28 cellular contexts compared by ENCODE assay signal in genomic region chr18:80026363-80026762, GRCh38.
"Had no signal": no experiment of that assay in that cellular context is flagged by ENCODE, and none has a peak within 500 bp of the region (broad histone marks: within the 10 kb centered on the region; RNA-seq: fewer than 3 reads in every experiment).

No MANE protein-coding gene starts in this region.

- H3K4me1 Mint-ChIP-seq: stimulated activated effector memory CD8-positive, alpha-beta T cell treated with anti-CD3 and anti-CD28 coated beads, Interleukin-12 subunit alpha, Interleukin-12 subunit beta, amount 100 ng/mL, for 72 hours; stimulated activated memory B cell treated with anti-CD40 and anti-IgM and Interleukin-4, amounts not matched to agents 10 μg/mL and 1 μg/mL and 100 μg/mL, for 72 hours; stimulated activated naive B cell treated with anti-CD40 and anti-IgM and Interleukin-4, amounts not matched to agents 10 μg/mL and 1 μg/mL and 100 μg/mL, for 72 hours; stimulated activated naive CD8-positive, alpha-beta T cell treated with anti-CD3 and anti-CD28 coated beads, Interleukin-15, amount 100 ng/mL, for 72 hours had no signal

- ATAC-seq: stimulated activated effector memory CD8-positive, alpha-beta T cell treated with anti-CD3 and anti-CD28 coated beads, Interleukin-12 subunit alpha, Interleukin-12 subunit beta, amount 100 ng/mL, for 72 hours; stimulated activated memory B cell treated with anti-CD40 and anti-IgM and Interleukin-4, amounts not matched to agents 10 μg/mL and 1 μg/mL and 100 μg/mL, for 72 hours; stimulated activated naive B cell treated with anti-CD40 and anti-IgM and Interleukin-4, amounts not matched to agents 10 μg/mL and 1 μg/mL and 100 μg/mL, for 72 hours; stimulated activated naive CD8-positive, alpha-beta T cell treated with anti-CD3 and anti-CD28 coated beads, Interleukin-15, amount 100 ng/mL, for 72 hours; stimulated activated naive CD8-positive, alpha-beta T cell treated with anti-CD3 and anti-CD28 coated beads, Interleukin-15, Interleukin-2, amounts not matched to agents 100 U/mL and 50 U/mL, for 24 hours; upper lobe of right lung had no signal

- H3K27me3 ChIP-seq: stomach, suprapubic skin, testis, thyroid gland, tibial artery, tibial nerve, transverse colon, upper lobe of left lung, upper lobe of right lung, uterus, vagina had no signal

- H3K4me1 ChIP-seq: stomach, suprapubic skin, testis, thyroid gland, tibial artery, tibial nerve, transverse colon, upper lobe of left lung, upper lobe of right lung, uterus, vagina had no signal

- H3K27me3 Mint-ChIP-seq: stimulated activated memory B cell treated with anti-CD40 and anti-IgM and Interleukin-4, amounts not matched to agents 10 μg/mL and 1 μg/mL and 100 μg/mL, for 72 hours; stimulated activated naive B cell treated with anti-CD40 and anti-IgM and Interleukin-4, amounts not matched to agents 10 μg/mL and 1 μg/mL and 100 μg/mL, for 72 hours; stimulated activated naive CD8-positive, alpha-beta T cell treated with anti-CD3 and anti-CD28 coated beads, Interleukin-15, amount 100 ng/mL, for 72 hours; stimulated activated naive CD8-positive, alpha-beta T cell treated with anti-CD3 and anti-CD28 coated beads, Interleukin-15, Interleukin-2, amounts not matched to agents 100 ng/mL and 50 ng/mL, for 24 hours; type B pancreatic cell had no signal

- DNase-seq: stimulated activated CD4-positive, alpha-beta T cell treated with anti-CD3 and anti-CD28 coated beads, Interleukin-2, amount 100 ng/mL, for 48 hours; stimulated activated CD4-positive, alpha-beta T cell treated with anti-CD3 and anti-CD28 coated beads, Interleukin-4, amount 100 ng/mL, for 1 hour; stimulated activated CD4-positive, alpha-beta T cell treated with anti-CD3 and anti-CD28 coated beads, Interleukin-4, amount 100 ng/mL, for 24 hours; stimulated activated CD4-positive, alpha-beta T cell treated with anti-CD3 and anti-CD28 coated beads, Interleukin-4, amount 100 ng/mL, for 4 hours; stimulated activated CD8-positive, alpha-beta memory T cell treated with anti-CD3 and anti-CD28 coated beads, Interleukin-4, amount 100 ng/mL, for 48 hours; stimulated activated naive B cell treated with anti-CD40 and anti-IgM and Interleukin-4, amounts not matched to agents 10 μg/mL and 1 μg/mL and 100 μg/mL, for 72 hours; stimulated activated naive CD4-positive, alpha-beta T cell; stimulated activated naive CD4-positive, alpha-beta T cell treated with Interleukin-2 at 50 U/mL for 16 hours; stimulated activated naive CD8-positive, alpha-beta T cell treated with anti-CD3 and anti-CD28 coated beads, Interleukin-15, amount 100 ng/mL, for 72 hours; stimulated activated naive CD8-positive, alpha-beta T cell treated with anti-CD3 and anti-CD28 coated beads, Interleukin-15, Interleukin-2, amounts not matched to agents 100 U/mL and 50 U/mL, for 24 hours; stomach; substantia nigra; testis; thyroid gland; tibial artery; transverse colon; trophoblast cell; upper lobe of left lung; upper lobe of right lung; uterus had no signal

- H3K27ac Mint-ChIP-seq: stimulated activated effector memory CD8-positive, alpha-beta T cell treated with anti-CD3 and anti-CD28 coated beads, Interleukin-12 subunit alpha, Interleukin-12 subunit beta, amount 100 ng/mL, for 72 hours; stimulated activated memory B cell treated with anti-CD40 and anti-IgM and Interleukin-4, amounts not matched to agents 10 μg/mL and 1 μg/mL and 100 μg/mL, for 72 hours; stimulated activated naive B cell treated with anti-CD40 and anti-IgM and Interleukin-4, amounts not matched to agents 10 μg/mL and 1 μg/mL and 100 μg/mL, for 72 hours; stimulated activated naive CD8-positive, alpha-beta T cell treated with anti-CD3 and anti-CD28 coated beads, Interleukin-15, Interleukin-2, amounts not matched to agents 100 ng/mL and 50 ng/mL, for 24 hours; type B pancreatic cell had no signal

- H3K4me3 ChIP-seq: stomach, suprapubic skin, testis, thoracic aorta, thyroid gland, tibial artery, tibial nerve, transverse colon, upper lobe of left lung, upper lobe of right lung, uterus, vagina had no signal

- H3K27ac ChIP-seq: stomach, suprapubic skin, testis, thoracic aorta, thyroid gland, tibial artery, tibial nerve, transverse colon, upper lobe of left lung, upper lobe of right lung, uterus, vagina had no signal

- H3K36me3 ChIP-seq: thoracic aorta, thyroid gland, transverse colon, upper lobe of left lung, upper lobe of right lung, uterus had no signal

- H3K4me3 Mint-ChIP-seq: stimulated activated effector memory CD8-positive, alpha-beta T cell treated with anti-CD3 and anti-CD28 coated beads, Interleukin-12 subunit alpha, Interleukin-12 subunit beta, amount 100 ng/mL, for 72 hours; stimulated activated memory B cell treated with anti-CD40 and anti-IgM and Interleukin-4, amounts not matched to agents 10 μg/mL and 1 μg/mL and 100 μg/mL, for 72 hours; stimulated activated naive B cell treated with anti-CD40 and anti-IgM and Interleukin-4, amounts not matched to agents 10 μg/mL and 1 μg/mL and 100 μg/mL, for 72 hours; stimulated activated naive CD8-positive, alpha-beta T cell treated with anti-CD3 and anti-CD28 coated beads, Interleukin-15, amount 100 ng/mL, for 72 hours; stimulated activated naive CD8-positive, alpha-beta T cell treated with anti-CD3 and anti-CD28 coated beads, Interleukin-15, Interleukin-2, amounts not matched to agents 100 ng/mL and 50 ng/mL, for 24 hours; type B pancreatic cell had no signal

- H3K9me3 ChIP-seq: thyroid gland had no signal

- H3K36me3 Mint-ChIP-seq: stimulated activated effector memory CD8-positive, alpha-beta T cell treated with anti-CD3 and anti-CD28 coated beads, Interleukin-12 subunit alpha, Interleukin-12 subunit beta, amount 100 ng/mL, for 72 hours had no signal
